27 cellular contexts compared by ENCODE assay signal in the genomic region with DNA sequence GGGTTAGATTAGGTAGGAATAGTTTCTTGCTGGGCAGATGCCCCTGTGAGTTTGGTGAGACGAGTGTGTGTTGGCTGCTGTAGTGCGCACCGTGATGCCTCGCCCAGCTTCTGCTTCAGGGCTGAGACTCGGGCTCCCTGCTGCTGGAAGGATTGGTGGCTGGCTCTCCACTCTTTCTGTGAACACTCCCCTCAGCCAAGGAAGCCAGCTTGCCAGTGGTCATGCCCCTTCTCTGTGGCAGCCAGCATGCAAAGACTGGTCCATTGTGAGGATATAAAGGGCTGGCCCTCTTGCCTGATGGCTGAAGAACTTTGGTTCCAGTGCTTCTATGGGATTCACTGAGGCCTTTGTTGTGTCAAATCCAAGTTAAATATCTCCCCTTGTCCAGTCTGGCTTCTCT. TPM values are rescaled to one million over a fixed set of nuclear protein-coding genes. Genes with fewer than 3 reads are reported as not detected.
"Had no signal": no experiment of that assay in that cellular context is flagged by ENCODE, and none has a peak within 500 bp of the region (broad histone marks: within the 10 kb centered on the region; RNA-seq: fewer than 3 reads in every experiment).

No MANE protein-coding gene starts in this region.

- H3K4me3 ChIP-seq: breast epithelium, hepatocyte, neural progenitor cell, smooth muscle cell, tibial nerve had no signal

- DNase-seq: activated CD4-positive, alpha-beta T cell treated with anti-CD3 and anti-CD28 coated beads for 4 hours; activated CD4-positive, alpha-beta T cell treated with anti-CD3 and anti-CD28 coated beads, Interleukin-2, amount 50 U/mL, for 4 hours; activated effector memory CD4-positive, alpha-beta T cell treated with Interleukin-2 at 50 U/mL for 16 hours; activated naive CD4-positive, alpha-beta T cell treated with anti-CD3 and anti-CD28 coated beads for 36 hours; activated naive CD8-positive, alpha-beta T cell treated with anti-CD3 and anti-CD28 coated beads for 36 hours; effector CD4-positive, alpha-beta T cell; glutamatergic neuron; left cardiac atrium; left ventricle myocardium superior; naive thymus-derived CD8-positive, alpha-beta T cell; retina; stimulated activated CD4-positive, alpha-beta T cell treated with anti-CD3 and anti-CD28 coated beads, Interleukin-1b, Interleukin-23, amount 100 ng/mL, for 48 hours; stimulated activated CD4-positive, alpha-beta T cell treated with anti-CD3 and anti-CD28 coated beads, Interleukin-4, amount 100 ng/mL, for 4 hours; stimulated activated CD8-positive, alpha-beta memory T cell treated with anti-CD3 and anti-CD28 coated beads, Interleukin-4, amount 100 ng/mL, for 48 hours; stimulated activated naive CD8-positive, alpha-beta T cell treated with anti-CD3 and anti-CD28 coated beads, Interleukin-15, amount 100 ng/mL, for 72 hours; SW 1271; T-helper 9 cell had no signal

- H3K4me1 ChIP-seq: breast epithelium had no signal

- H3K9me3 ChIP-seq: breast epithelium, tibial nerve had no signal

- H3K79me2 ChIP-seq: hepatocyte had no signal

- H3K27ac ChIP-seq: breast epithelium, hepatocyte, neural progenitor cell, tibial nerve, VCaP had no signal

- H3K9ac ChIP-seq: neural progenitor cell had no signal

- H3K4me2 ChIP-seq: hepatocyte, neural progenitor cell, smooth muscle cell had no signal

- H3K36me3 ChIP-seq: breast epithelium, neural progenitor cell, tibial nerve had no signal

- H2AFZ ChIP-seq: hepatocyte, neural progenitor cell had no signal

- ATAC-seq: left cardiac atrium; left ventricle myocardium superior; naive thymus-derived CD8-positive, alpha-beta T cell; stimulated activated memory B cell treated with anti-CD40 and anti-IgM and Interleukin-4, amounts not matched to agents 10 μg/mL and 1 μg/mL and 100 μg/mL, for 72 hours; stimulated activated naive CD8-positive, alpha-beta T cell treated with anti-CD3 and anti-CD28 coated beads, Interleukin-15, amount 100 ng/mL, for 72 hours had no signal

- H3K27me3 ChIP-seq: breast epithelium, hepatocyte, neural progenitor cell, tibial nerve had no signal

RNA-seq across cellular contexts. Expression of a gene that starts 2.9 kb away (rescaled TPM):
- total RNA-seq: activated naive CD4-positive, alpha-beta T cell treated with anti-CD3 and anti-CD28 coated beads for 36 hours; activated naive CD8-positive, alpha-beta T cell treated with anti-CD3 and anti-CD28 coated beads for 36 hours; lung microvascular endothelial cell; naive thymus-derived CD8-positive, alpha-beta T cell; progenitor cell of endocrine pancreas had no signal
- polyA plus RNA-seq: hepatocyte; keratinocyte; naive thymus-derived CD8-positive, alpha-beta T cell had no signal
